16 cellular contexts compared by ENCODE assay signal in the genomic region with DNA sequence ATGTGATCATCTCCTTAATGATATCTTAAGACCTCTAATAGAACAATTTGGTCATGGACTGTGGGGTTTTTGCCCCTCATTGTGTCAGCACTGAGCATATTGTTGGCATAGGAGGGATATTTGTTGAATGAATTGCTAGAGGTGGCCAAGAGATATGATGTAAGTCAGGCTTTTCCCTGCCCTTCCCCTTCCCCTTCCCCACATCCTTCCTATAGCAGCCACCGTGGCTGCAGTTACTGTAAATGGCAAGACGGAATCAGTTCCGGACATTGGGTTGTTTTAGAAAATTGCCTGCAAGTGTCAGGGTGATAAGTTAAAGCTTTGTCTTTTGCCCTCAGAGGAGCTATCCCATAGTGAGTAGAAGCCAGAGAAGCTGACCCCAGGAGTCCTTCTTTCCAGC. TPM values are rescaled to one million over a fixed set of nuclear protein-coding genes. Genes with fewer than 3 reads are reported as not detected.
DNase-seq lines count a peak whose midpoint lies in the region; ATAC-seq and TF ChIP-seq lines count a peak whose summit lies in the region.
"Had no signal": no experiment of that assay in that cellular context is flagged by ENCODE, and none has a peak within 500 bp of the region (broad histone marks: within the 10 kb centered on the region; RNA-seq: fewer than 3 reads in every experiment).

No MANE protein-coding gene starts in this region.

- peak overlapping the region; percentile 45; the same call in 1 of the 2 replicates for H3K23ac ChIP-seq in IMR-90 (ENCODE audit: low read depth, low read length)

- peaks cover 36% of the 10 kb centered on the region for H3K4me1 ChIP-seq in CD4-positive, CD25-positive, alpha-beta regulatory T cell (ENCODE audit: control insufficient read depth, insufficient read depth, low read length, poor library complexity, severe bottlenecking)
- peaks cover 12% of the 10 kb centered on the region for H3K4me1 ChIP-seq in IMR-90 (ENCODE audit: control insufficient read depth, insufficient read depth, low read length)
- H3K4me1 ChIP-seq in muscle layer of duodenum (ENCODE audit: control insufficient read depth in 1 of 2, insufficient read depth in 2 of 2, low read length in 2 of 2), result peaks cover 6 to 15% of the 10 kb centered on the region in 2 donors
- no peaks in the 10 kb centered on the region for H3K4me1 ChIP-seq in mammary epithelial cell (ENCODE audit: insufficient read depth, low read length)
- H3K4me1 ChIP-seq in OCI-LY7 (ENCODE audit: insufficient read depth, low read length, poor library complexity, severe bottlenecking), result no peaks in the 10 kb centered on the region

- H3K79me2 ChIP-seq in mammary epithelial cell (ENCODE audit: insufficient read depth, low read length) (peaks cover 16% of the 10 kb centered on the region), OCI-LY7 (ENCODE audit: insufficient read depth, low read depth, low read length) (no peaks in the 10 kb centered on the region)

- H3K9me2 ChIP-seq in OCI-LY7 (ENCODE audit: insufficient read depth, low read length), result no peaks in the 10 kb centered on the region

- H3K4me1 Mint-ChIP-seq in CD4-positive, CD25-positive, alpha-beta regulatory T cell, result peaks cover 38 to 62% (median 55%) of the 10 kb centered on the region in 4 donors

- no peak overlapping the region; the same call in 2 of the 3 replicates for H2BK15ac ChIP-seq in IMR-90 (ENCODE audit: low read depth, low read length)

- H4K5ac ChIP-seq in IMR-90 (ENCODE audit: low read depth, low read length), result no peak overlapping the region

- no peaks in the 10 kb centered on the region for H3K9me3 Mint-ChIP-seq in CD4-positive, CD25-positive, alpha-beta regulatory T cell
- H3K9me3 Mint-ChIP-seq: activated naive CD8-positive, alpha-beta T cell treated with anti-CD3 and anti-CD28 coated beads, Interleukin-2, amount 50 U/mL, for 24 hours; activated T-cell treated with anti-CD3 and anti-CD28 coated beads, Interleukin-2, amount 50 U/mL, for 24 hours had no signal

- no peak overlapping the region for H3K27ac ChIP-seq in CD4-positive, CD25-positive, alpha-beta regulatory T cell (ENCODE audit: insufficient read depth, low read length, poor library complexity, severe bottlenecking)
- H3K27ac ChIP-seq in IMR-90 (ENCODE audit: insufficient read depth, low read length) (no peak overlapping the region), muscle layer of duodenum (ENCODE audit: low read length) (peak overlapping the region; percentile 34), mammary epithelial cell (ENCODE audit: insufficient read depth, low read depth, low read length) (no peak overlapping the region), OCI-LY7 (ENCODE audit: low read depth, low read length, poor library complexity, severe bottlenecking) (no peak overlapping the region)

- no peaks in the 10 kb centered on the region for H3K27me3 Mint-ChIP-seq in CD4-positive, CD25-positive, alpha-beta regulatory T cell
- H3K27me3 Mint-ChIP-seq: activated naive CD8-positive, alpha-beta T cell treated with anti-CD3 and anti-CD28 coated beads, Interleukin-2, amount 50 U/mL, for 24 hours; activated T-cell treated with anti-CD3 and anti-CD28 coated beads, Interleukin-2, amount 50 U/mL, for 24 hours; progenitor cell of endocrine pancreas had no signal

- H3K27ac Mint-ChIP-seq in CD4-positive, CD25-positive, alpha-beta regulatory T cell, result peak overlapping the region; percentile 22 to 83 (median 61)
- H3K27ac Mint-ChIP-seq: activated naive CD8-positive, alpha-beta T cell treated with anti-CD3 and anti-CD28 coated beads, Interleukin-2, amount 50 U/mL, for 24 hours; activated T-cell treated with anti-CD3 and anti-CD28 coated beads, Interleukin-2, amount 50 U/mL, for 24 hours; progenitor cell of endocrine pancreas had no signal

- H3K4ac ChIP-seq in IMR-90 (ENCODE audit: low read depth, low read length), result no peak overlapping the region

- H2BK120ac ChIP-seq in IMR-90 (ENCODE audit: low read depth, low read length), result no peak overlapping the region

- H4K20me1 ChIP-seq in IMR-90 (ENCODE audit: insufficient read depth, low read length) (no peaks in the 10 kb centered on the region), mammary epithelial cell (ENCODE audit: insufficient read depth, low read length) (no peaks in the 10 kb centered on the region), OCI-LY7 (ENCODE audit: insufficient read depth, low read length) (no peaks in the 10 kb centered on the region)

- H3K27me3 ChIP-seq in CD4-positive, CD25-positive, alpha-beta regulatory T cell (ENCODE audit: control insufficient read depth, insufficient read depth, low read length), result no peaks in the 10 kb centered on the region
- H3K27me3 ChIP-seq in IMR-90 (ENCODE audit: control insufficient read depth, insufficient read depth, low read length) (no peaks in the 10 kb centered on the region), muscle layer of duodenum (ENCODE audit: low read depth, low read length) (no peaks in the 10 kb centered on the region), mammary epithelial cell (ENCODE audit: insufficient read depth, low read length) (no peaks in the 10 kb centered on the region)

- H3K14ac ChIP-seq in IMR-90 (replicated peaks; ENCODE audit: low read depth, low read length), result 0 out of 2 replicates have a peak overlapping the region, but pooled peaks have one; percentile 25

- ATAC-seq in CD4-positive, CD25-positive, alpha-beta regulatory T cell (ENCODE audit: low read depth in 2 of 2), result no peak
- ATAC-seq in IMR-90 (ENCODE audit: low read depth), result no peak
- ATAC-seq in GM18858 (IDR thresholded peaks at IDR 0.05; ENCODE audit: unreplicated experiment), result no peak
- ATAC-seq: activated naive CD8-positive, alpha-beta T cell treated with anti-CD3 and anti-CD28 coated beads, Interleukin-2, amount 50 U/mL, for 24 hours had no signal

- H4K8ac ChIP-seq in IMR-90 (ENCODE audit: low read depth in 2 of 2, low read length in 2 of 2), result no peak overlapping the region; a peak in 1 of 4 replicates

- DNase-seq in CD4-positive, CD25-positive, alpha-beta regulatory T cell, result no peak
- DNase-seq in IMR-90, result no peak
- DNase-seq in dermis blood vessel endothelial cell, result peak; percentile 72
- no peak for DNase-seq in foreskin melanocyte
- DNase-seq in mammary epithelial cell, result no peak
- DNase-seq in OCI-LY7 (ENCODE audit: low spot score), result no peak
- DNase-seq: activated CD4-positive, alpha-beta T cell treated with anti-CD3 and anti-CD28 coated beads, Interleukin-2, amount 50 U/mL, for 4 hours; activated naive CD8-positive, alpha-beta T cell treated with anti-CD3 and anti-CD28 coated beads, Interleukin-2, amount 50 U/mL, for 24 hours; activated T-cell treated with anti-CD3 and anti-CD28 coated beads, Interleukin-2, amount 50 U/mL, for 24 hours; effector memory CD4-positive, alpha-beta T cell; hippocampal formation; NCI-H2227 treated with DMSO at 0.1 percent for 48 hours had no signal

- dilution Hi-C loops in IMR-90 (cut with HindIII; ENCODE audit: low sequenced_read_pairs, unreplicated experiment) (no loop called here), mammary epithelial cell (cut with HindIII; ENCODE audit: low sequenced_read_pairs) (no loop called here)

- CTCF ChIA-PET in IMR-90 (lab: Yijun Ruan, JAX) (no interaction called here), mammary epithelial cell (lab: Charles Lee; ENCODE audit: low non-redundant PET) (no interaction called here), OCI-LY7 (lab: Charles Lee; ENCODE audit: unreplicated experiment) (no interaction called here)

- TF ChIP-seq CTCF in IMR-90 (conservative IDR thresholded peaks at IDR 0.05; ENCODE audit: low read depth, low read length), result no peak
- no peak for TF ChIP-seq CTCF in mammary epithelial cell (conservative IDR thresholded peaks at IDR 0.05 in 1 of 2, IDR thresholded peaks at IDR 0.05 in 1 of 2; ENCODE audit: extremely low read depth in 1 of 2, insufficient read depth in 1 of 2, low read depth in 1 of 2, low read length in 2 of 2)
- TF ChIP-seq CTCF in OCI-LY7 (conservative IDR thresholded peaks at IDR 0.05; ENCODE audit: low read length), result no peak

- H3K18ac ChIP-seq in IMR-90 (ENCODE audit: low read depth, low read length), result no peak overlapping the region

- no peak overlapping the region for H2AK9ac ChIP-seq in IMR-90 (replicated peaks; ENCODE audit: low read depth, low read length, poor library complexity)

- POLR2A ChIA-PET in IMR-90 (lab: Charles Lee; ENCODE audit: unreplicated experiment), result no interaction called here
- POLR2A ChIA-PET in OCI-LY7 (lab: Charles Lee), result no interaction called here

- no peak overlapping the region for H2BK5ac ChIP-seq in IMR-90 (ENCODE audit: low read depth, low read length, poor library complexity, severe bottlenecking)

- H3K56ac ChIP-seq in IMR-90 (ENCODE audit: extremely low read depth, insufficient read depth, low read length), result no peak overlapping the region

- H3K9me1 ChIP-seq in IMR-90 (ENCODE audit: insufficient read depth, low read length), result peaks cover 14% of the 10 kb centered on the region

- 0 out of 2 replicates have a peak overlapping the region, but pooled peaks have one; percentile 14 for H2BK20ac ChIP-seq in IMR-90 (ENCODE audit: low read depth, low read length)

- intact Hi-C loops in IMR-90 (cut with micrococcal nuclease) (no loop called here), mammary epithelial cell (cut with micrococcal nuclease) (loop anchor here (10.0 kb wide), 1 partner anchor 470 kb away; no protein-coding TSS in a partner anchor), OCI-LY7 (cut with micrococcal nuclease; ENCODE audit: unreplicated experiment) (no loop called here)

- H4K91ac ChIP-seq in IMR-90 (ENCODE audit: insufficient read depth, low read depth, low read length), result no peak overlapping the region

- peaks cover 27 to 38% of the 10 kb centered on the region in 2 experiments for H3K79me1 ChIP-seq in IMR-90 (ENCODE audit: low read depth in 1 of 2, low read length in 2 of 2)

- peaks cover 6% of the 10 kb centered on the region for H3K36me3 ChIP-seq in CD4-positive, CD25-positive, alpha-beta regulatory T cell (ENCODE audit: control insufficient read depth, insufficient read depth, low read length)
- H3K36me3 ChIP-seq in IMR-90 (ENCODE audit: control insufficient read depth, insufficient read depth, low read length), result no peaks in the 10 kb centered on the region; the same call in 1 of the 2 replicates
- peaks cover 0 to 6% of the 10 kb centered on the region in 2 donors for H3K36me3 ChIP-seq in muscle layer of duodenum (ENCODE audit: control insufficient read depth in 1 of 2, insufficient read depth in 2 of 2, low read length in 2 of 2)
- H3K36me3 ChIP-seq in mammary epithelial cell (ENCODE audit: insufficient read depth, low read length), result no peaks in the 10 kb centered on the region
- no peaks in the 10 kb centered on the region for H3K36me3 ChIP-seq in OCI-LY7 (ENCODE audit: insufficient read depth, low read length)

- peaks cover 19% of the 10 kb centered on the region for H3K36me3 Mint-ChIP-seq in CD4-positive, CD25-positive, alpha-beta regulatory T cell

- TF ChIP-seq POLR2A in IMR-90 (IDR thresholded peaks at IDR 0.05; ENCODE audit: low read depth, low read length), result no peak

- H2AFZ ChIP-seq in IMR-90 (replicated peaks; ENCODE audit: low read length, poor library complexity) (no peak overlapping the region), mammary epithelial cell (ENCODE audit: low read depth, low read length) (no peak overlapping the region), OCI-LY7 (ENCODE audit: low read length) (no peak overlapping the region)

- H3K4me2 ChIP-seq in IMR-90 (ENCODE audit: low read depth, low read length) (no peak overlapping the region), mammary epithelial cell (ENCODE audit: insufficient read depth, low read depth, low read length) (no peak overlapping the region), OCI-LY7 (ENCODE audit: low read length) (no peak overlapping the region)
- H3K4me2 ChIP-seq: smooth muscle cell had no signal

- H3K9me3 ChIP-seq in CD4-positive, CD25-positive, alpha-beta regulatory T cell (ENCODE audit: control insufficient read depth in 2 of 2, low read length in 2 of 2), result no peaks in the 10 kb centered on the region
- H3K9me3 ChIP-seq in IMR-90 (ENCODE audit: control insufficient read depth, insufficient read depth, low read length), result no peaks in the 10 kb centered on the region
- H3K9me3 ChIP-seq in muscle layer of duodenum (ENCODE audit: control insufficient read depth in 1 of 2, low read length in 2 of 2), result no peaks in the 10 kb centered on the region
- no peaks in the 10 kb centered on the region for H3K9me3 ChIP-seq in mammary epithelial cell (replicated peaks; ENCODE audit: insufficient read depth, low read length)
- H3K9me3 ChIP-seq in OCI-LY7 (ENCODE audit: low read length), result no peaks in the 10 kb centered on the region

- no CpG with 5 or more reads among the region's 3 CpGs for WGBS in IMR-90 (ENCODE audit: extremely low coverage in 2 of 2, insufficient read length in 1 of 2), 2 experiments
- 100% methylated on average over 3 of the region's 3 CpGs for WGBS in mammary epithelial cell (ENCODE audit: low coverage, missing lambda C conversion rate)

- TF ChIP-seq RAD21 in IMR-90 (IDR thresholded peaks at IDR 0.05; ENCODE audit: low read length), result no peak

- H3K4me3 Mint-ChIP-seq in CD4-positive, CD25-positive, alpha-beta regulatory T cell, result peak overlapping the region in 1 of 4 donors; percentile 52
- H3K4me3 Mint-ChIP-seq: activated naive CD8-positive, alpha-beta T cell treated with anti-CD3 and anti-CD28 coated beads, Interleukin-2, amount 50 U/mL, for 24 hours; activated T-cell treated with anti-CD3 and anti-CD28 coated beads, Interleukin-2, amount 50 U/mL, for 24 hours had no signal

- in situ Hi-C loops in IMR-90 (cut with MboI; ENCODE audit: low sequenced_read_pairs), result loop anchor here (10.0 kb wide), 2 partner anchors 120 to 290 kb away; no protein-coding TSS in a partner anchor
- in situ Hi-C loops in mammary epithelial cell (cut with MboI; ENCODE audit: low sequenced_read_pairs in 2 of 2), result no loop called here

- H3K4me3 ChIP-seq in CD4-positive, CD25-positive, alpha-beta regulatory T cell (ENCODE audit: low read depth, low read length), result no peak overlapping the region
- H3K4me3 ChIP-seq in IMR-90 (ENCODE audit: insufficient read depth, low read depth, low read length), result no peak overlapping the region
- no peak overlapping the region for H3K4me3 ChIP-seq in muscle layer of duodenum (ENCODE audit: low read depth in 1 of 2, low read length in 2 of 2)
- H3K4me3 ChIP-seq in mammary epithelial cell (replicated peaks in 1 of 3; ENCODE audit: insufficient read depth in 1 of 3, low read depth in 2 of 3, low read length in 3 of 3), result no peak overlapping the region
- H3K4me3 ChIP-seq in OCI-LY7 (ENCODE audit: low read depth, low read length, poor library complexity, severe bottlenecking), result no peak overlapping the region
- H3K4me3 ChIP-seq: smooth muscle cell had no signal

- H3K9ac ChIP-seq in IMR-90 (ENCODE audit: low read depth, low read length) (no peak overlapping the region), mammary epithelial cell (ENCODE audit: insufficient read depth, low read length) (no peak overlapping the region)

- BruUV-seq in IMR-90 (replicated peaks; lab: Mats Ljungman, UMichigan) (no TSS peak), mammary epithelial cell (replicated peaks; lab: Mats Ljungman, UMichigan) (no TSS peak), OCI-LY7 (replicated peaks; lab: Mats Ljungman, UMichigan) (no TSS peak)

- no peak overlapping the region for H2AK5ac ChIP-seq in IMR-90 (ENCODE audit: low read depth, low read length)

RNA-seq across cellular contexts. Expression of a gene that starts 23.0 kb away (rescaled TPM):
- 42.4 TPM for total RNA-seq in CD4-positive, CD25-positive, alpha-beta regulatory T cell
- 10 to 100 TPM; 22.4 to 33.2 (median 24.9) TPM for polyA plus RNA-seq in CD4-positive, CD25-positive, alpha-beta regulatory T cell
- total RNA-seq in IMR-90 (2012; rRNA removed) (25.0 and 31.9 TPM in 2 replicates), dermis blood vessel endothelial cell (94.0 and 103 TPM in 2 replicates), mammary epithelial cell (100 to 1,000 TPM; 176 to 484 TPM), OCI-LY7 (2022) (23.5 and 24.8 TPM in 2 replicates)
- polyA plus RNA-seq in IMR-90 (2012; rRNA removed) (14.0 and 14.5 TPM in 2 replicates), mammary epithelial cell (25.9 TPM)
- polyA plus RNA-seq in IMR-90 (2012; cell fraction: cytosol; rRNA removed), result 7.5 and 8.9 TPM in 2 replicates
- polyA plus RNA-seq in IMR-90 (2012; cell fraction: nucleus; rRNA removed; ENCODE audit: low replicate concordance), result 24.8 and 31.3 TPM in 2 replicates
- 123 TPM for polyA minus RNA-seq in mammary epithelial cell
- total RNA-seq in OCI-LY7 (2014; rRNA removed; shearing (Covaris generic)), result 16.2 and 24.8 TPM in 2 replicates

RNA-seq across cellular contexts. Expression of a gene that starts 57.2 kb away (rescaled TPM):
- 534 TPM for total RNA-seq in CD4-positive, CD25-positive, alpha-beta regulatory T cell
- 100 to 1,000 TPM; 425 to 700 (median 557) TPM for polyA plus RNA-seq in CD4-positive, CD25-positive, alpha-beta regulatory T cell
- 12.9 and 13.3 TPM in 2 replicates for total RNA-seq in IMR-90 (2012; rRNA removed)
- 16.8 and 17.6 TPM in 2 replicates for polyA plus RNA-seq in IMR-90 (2012; rRNA removed)
- polyA plus RNA-seq in IMR-90 (2012; cell fraction: cytosol; rRNA removed), result 15.1 and 28.9 TPM in 2 replicates
- polyA plus RNA-seq in IMR-90 (2012; cell fraction: nucleus; rRNA removed; ENCODE audit: low replicate concordance), result 18.3 and 21.2 TPM in 2 replicates
- total RNA-seq in dermis blood vessel endothelial cell, result 15.4 and 17.2 TPM in 2 replicates
- total RNA-seq in mammary epithelial cell, result 10 to 100 TPM in 1 of 2 donors, 1 to 10 TPM in 1; 2.9 to 14.2 TPM
- polyA plus RNA-seq in mammary epithelial cell, result 2.8 TPM
- polyA minus RNA-seq in mammary epithelial cell, result 0.31 TPM
- total RNA-seq in OCI-LY7 (2014; rRNA removed; shearing (Covaris generic)), result 15.9 and 20.4 TPM in 2 replicates
- 17.0 and 17.1 TPM in 2 replicates for total RNA-seq in OCI-LY7 (2022)

Comparison
In these comparisons a context has a peak if more than half of its experiments do, and no peak if none do; other contexts are left out.
1. RNA of a gene that starts 57.2 kb away (total RNA-seq): 534 TPM in CD4-positive, CD25-positive, alpha-beta regulatory T cell (single experiment); 15.9 to 20.4 TPM in OCI-LY7, 15.4 to 17.2 TPM in dermis blood vessel endothelial cell, 2.9 to 14.2 TPM in mammary epithelial cell and 12.9 to 13.3 TPM in IMR-90; every median in the first group is over 10 times any median in the second.